7 cellular contexts compared by ENCODE assay signal in the genomic region with DNA sequence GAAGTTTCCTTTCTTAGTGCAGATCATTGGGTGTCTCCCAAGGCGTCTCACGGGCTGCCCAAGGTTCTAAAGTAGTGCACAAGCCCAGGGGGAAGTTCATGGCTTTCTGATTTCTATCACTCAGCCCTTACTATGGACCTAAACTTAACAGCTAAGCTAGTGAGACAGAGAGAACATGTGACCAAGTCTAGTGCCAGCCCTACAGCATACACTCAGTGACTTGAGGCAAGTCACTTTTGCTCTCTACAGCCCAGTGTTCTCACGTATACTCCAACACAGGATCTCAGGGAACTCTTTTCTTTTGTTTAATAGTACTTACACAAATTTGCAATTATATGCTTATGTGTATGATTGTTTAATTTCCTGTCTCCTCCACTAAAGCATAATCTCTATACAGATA. TPM values are rescaled to one million over a fixed set of nuclear protein-coding genes. Genes with fewer than 3 reads are reported as not detected.
"Had no signal": no experiment of that assay in that cellular context is flagged by ENCODE, and none has a peak within 500 bp of the region (broad histone marks: within the 10 kb centered on the region; RNA-seq: fewer than 3 reads in every experiment).

No MANE protein-coding gene starts in this region.

- H3K4me3 ChIP-seq: GM23248, K562 had no signal

- ATAC-seq: K562 had no signal

- H2AFZ ChIP-seq: GM23248 had no signal

- H3K9ac ChIP-seq: GM23248 had no signal

- DNase-seq: GM23248, H9, HCEC 1CT, IMR-90 had no signal

- H3K27ac ChIP-seq: GM23248 had no signal

RNA-seq across cellular contexts. Expression of a gene that starts 48.6 kb away (rescaled TPM):
- total RNA-seq: GM23248, H1, H9, HT-29, IMR-90 had no signal
